ENCODE assay signal across 1 cellular context in genomic region chr3:129278970-129279906, GRCh38.
TF ChIP-seq lines count a peak whose summit lies in the region.

No MANE protein-coding gene starts in this region.

TF ChIP-seq in HEK293, 187 proteins besides CTCF, POLR2A, EP300 and RAD21 (continued from another document and continues in another):
- TF ChIP-seq, protein P1, sequence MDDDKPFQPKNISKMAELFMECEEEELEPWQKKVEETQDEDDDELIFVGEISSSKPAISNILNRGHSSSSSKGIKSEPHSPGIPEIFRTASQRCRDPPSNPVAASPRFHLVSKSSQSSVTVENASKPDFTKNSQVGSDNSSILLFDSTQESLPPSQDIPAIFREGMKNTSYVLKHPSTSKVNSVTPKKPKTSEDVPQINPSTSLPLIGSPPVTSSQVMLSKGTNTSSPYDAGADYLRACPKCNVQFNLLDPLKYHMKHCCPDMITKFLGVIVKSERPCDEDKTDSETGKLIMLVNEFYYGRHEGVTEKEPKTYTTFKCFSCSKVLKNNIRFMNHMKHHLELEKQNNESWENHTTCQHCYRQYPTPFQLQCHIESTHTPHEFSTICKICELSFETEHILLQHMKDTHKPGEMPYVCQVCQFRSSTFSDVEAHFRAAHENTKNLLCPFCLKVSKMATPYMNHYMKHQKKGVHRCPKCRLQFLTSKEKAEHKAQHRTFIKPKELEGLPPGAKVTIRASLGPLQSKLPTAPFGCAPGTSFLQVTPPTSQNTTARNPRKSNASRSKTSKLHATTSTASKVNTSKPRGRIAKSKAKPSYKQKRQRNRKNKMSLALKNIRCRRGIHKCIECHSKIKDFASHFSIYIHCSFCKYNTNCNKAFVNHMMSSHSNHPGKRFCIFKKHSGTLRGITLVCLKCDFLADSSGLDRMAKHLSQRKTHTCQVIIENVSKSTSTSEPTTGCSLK (tag by site-specific recombination; IDR thresholded peaks at IDR 0.05): no peak
- TF ChIP-seq PRDM10 (tag by site-specific recombination; IDR thresholded peaks at IDR 0.05) (peak; percentile 8; the same call in 1 of the 2 replicates), ZNF585B (tag by site-specific recombination; IDR thresholded peaks at IDR 0.05) (no peak), KLF7 (tag by site-specific recombination; IDR thresholded peaks at IDR 0.05; ENCODE audit: borderline replicate concordance) (no peak), ZNF555 (tag by site-specific recombination; conservative IDR thresholded peaks at IDR 0.05) (no peak), ZIC2 (tag by site-specific recombination; IDR thresholded peaks at IDR 0.05) (no peak), GLI4 (tag by site-specific recombination; IDR thresholded peaks at IDR 0.05) (no peak), KLF1 (tag by site-specific recombination; IDR thresholded peaks at IDR 0.05) (no peak), ZNF133 (tag by site-specific recombination; IDR thresholded peaks at IDR 0.05) (no peak), KLF16 (tag by site-specific recombination; IDR thresholded peaks at IDR 0.05) (no peak), ZNF785 (tag by site-specific recombination; IDR thresholded peaks at IDR 0.05) (no peak), ZBTB48 (tag by site-specific recombination; IDR thresholded peaks at IDR 0.05) (no peak; the same call in 1 of the 2 replicates), ZNF121 (tag by site-specific recombination; IDR thresholded peaks at IDR 0.05) (no peak), ZNF704 (tag by site-specific recombination; IDR thresholded peaks at IDR 0.05) (no peak), ZNF639 (tag by site-specific recombination; IDR thresholded peaks at IDR 0.05) (no peak), ZNF114 (tag by site-specific recombination; IDR thresholded peaks at IDR 0.05) (no peak), ZNF239 (tag by site-specific recombination; IDR thresholded peaks at IDR 0.05) (no peak), ZFP3 (tag by site-specific recombination; IDR thresholded peaks at IDR 0.05; ENCODE audit: low read depth) (no peak), ZNF146 (tag by site-specific recombination; IDR thresholded peaks at IDR 0.05) (no peak), ZNF16 (tag by site-specific recombination; IDR thresholded peaks at IDR 0.05; ENCODE audit: low read depth) (no peak), ZFHX2 (tag by site-specific recombination; conservative IDR thresholded peaks at IDR 0.05) (peak; percentile 41), ZNF341 (tag by site-specific recombination; IDR thresholded peaks at IDR 0.05; ENCODE audit: low read depth) (peak; percentile 90), ZNF169 (tag by site-specific recombination; IDR thresholded peaks at IDR 0.05) (no peak), ZNF677 (tag by site-specific recombination; IDR thresholded peaks at IDR 0.05) (peak; percentile 86), HIC1 (tag by site-specific recombination; IDR thresholded peaks at IDR 0.05) (0 out of 2 replicates have a peak, but pooled peaks have one; percentile 17), ZNF580 (tag by site-specific recombination; IDR thresholded peaks at IDR 0.05) (no peak)
- TF ChIP-seq, protein P2, sequence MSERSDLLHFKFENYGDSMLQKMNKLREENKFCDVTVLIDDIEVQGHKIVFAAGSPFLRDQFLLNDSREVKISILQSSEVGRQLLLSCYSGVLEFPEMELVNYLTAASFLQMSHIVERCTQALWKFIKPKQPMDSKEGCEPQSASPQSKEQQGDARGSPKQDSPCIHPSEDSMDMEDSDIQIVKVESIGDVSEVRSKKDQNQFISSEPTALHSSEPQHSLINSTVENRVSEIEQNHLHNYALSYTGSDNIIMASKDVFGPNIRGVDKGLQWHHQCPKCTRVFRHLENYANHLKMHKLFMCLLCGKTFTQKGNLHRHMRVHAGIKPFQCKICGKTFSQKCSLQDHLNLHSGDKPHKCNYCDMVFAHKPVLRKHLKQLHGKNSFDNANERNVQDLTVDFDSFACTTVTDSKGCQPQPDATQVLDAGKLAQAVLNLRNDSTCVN (tag by site-specific recombination; optimal IDR thresholded peaks at IDR 0.05): peak; percentile 34
- TF ChIP-seq, protein P3, sequence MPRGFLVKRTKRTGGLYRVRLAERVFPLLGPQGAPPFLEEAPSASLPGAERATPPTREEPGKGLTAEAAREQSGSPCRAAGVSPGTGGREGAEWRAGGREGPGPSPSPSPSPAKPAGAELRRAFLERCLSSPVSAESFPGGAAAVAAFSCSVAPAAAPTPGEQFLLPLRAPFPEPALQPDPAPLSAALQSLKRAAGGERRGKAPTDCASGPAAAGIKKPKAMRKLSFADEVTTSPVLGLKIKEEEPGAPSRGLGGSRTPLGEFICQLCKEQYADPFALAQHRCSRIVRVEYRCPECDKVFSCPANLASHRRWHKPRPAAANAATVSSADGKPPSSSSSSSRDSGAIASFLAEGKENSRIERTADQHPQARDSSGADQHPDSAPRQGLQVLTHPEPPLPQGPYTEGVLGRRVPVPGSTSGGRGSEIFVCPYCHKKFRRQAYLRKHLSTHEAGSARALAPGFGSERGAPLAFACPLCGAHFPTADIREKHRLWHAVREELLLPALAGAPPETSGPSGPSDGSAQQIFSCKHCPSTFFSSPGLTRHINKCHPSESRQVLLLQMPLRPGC (tag by site-specific recombination; IDR thresholded peaks at IDR 0.05): no peak
- TF ChIP-seq, protein P4, sequence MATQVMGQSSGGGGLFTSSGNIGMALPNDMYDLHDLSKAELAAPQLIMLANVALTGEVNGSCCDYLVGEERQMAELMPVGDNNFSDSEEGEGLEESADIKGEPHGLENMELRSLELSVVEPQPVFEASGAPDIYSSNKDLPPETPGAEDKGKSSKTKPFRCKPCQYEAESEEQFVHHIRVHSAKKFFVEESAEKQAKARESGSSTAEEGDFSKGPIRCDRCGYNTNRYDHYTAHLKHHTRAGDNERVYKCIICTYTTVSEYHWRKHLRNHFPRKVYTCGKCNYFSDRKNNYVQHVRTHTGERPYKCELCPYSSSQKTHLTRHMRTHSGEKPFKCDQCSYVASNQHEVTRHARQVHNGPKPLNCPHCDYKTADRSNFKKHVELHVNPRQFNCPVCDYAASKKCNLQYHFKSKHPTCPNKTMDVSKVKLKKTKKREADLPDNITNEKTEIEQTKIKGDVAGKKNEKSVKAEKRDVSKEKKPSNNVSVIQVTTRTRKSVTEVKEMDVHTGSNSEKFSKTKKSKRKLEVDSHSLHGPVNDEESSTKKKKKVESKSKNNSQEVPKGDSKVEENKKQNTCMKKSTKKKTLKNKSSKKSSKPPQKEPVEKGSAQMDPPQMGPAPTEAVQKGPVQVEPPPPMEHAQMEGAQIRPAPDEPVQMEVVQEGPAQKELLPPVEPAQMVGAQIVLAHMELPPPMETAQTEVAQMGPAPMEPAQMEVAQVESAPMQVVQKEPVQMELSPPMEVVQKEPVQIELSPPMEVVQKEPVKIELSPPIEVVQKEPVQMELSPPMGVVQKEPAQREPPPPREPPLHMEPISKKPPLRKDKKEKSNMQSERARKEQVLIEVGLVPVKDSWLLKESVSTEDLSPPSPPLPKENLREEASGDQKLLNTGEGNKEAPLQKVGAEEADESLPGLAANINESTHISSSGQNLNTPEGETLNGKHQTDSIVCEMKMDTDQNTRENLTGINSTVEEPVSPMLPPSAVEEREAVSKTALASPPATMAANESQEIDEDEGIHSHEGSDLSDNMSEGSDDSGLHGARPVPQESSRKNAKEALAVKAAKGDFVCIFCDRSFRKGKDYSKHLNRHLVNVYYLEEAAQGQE (tag by site-specific recombination; IDR thresholded peaks at IDR 0.05): no peak
- TF ChIP-seq, protein P5, sequence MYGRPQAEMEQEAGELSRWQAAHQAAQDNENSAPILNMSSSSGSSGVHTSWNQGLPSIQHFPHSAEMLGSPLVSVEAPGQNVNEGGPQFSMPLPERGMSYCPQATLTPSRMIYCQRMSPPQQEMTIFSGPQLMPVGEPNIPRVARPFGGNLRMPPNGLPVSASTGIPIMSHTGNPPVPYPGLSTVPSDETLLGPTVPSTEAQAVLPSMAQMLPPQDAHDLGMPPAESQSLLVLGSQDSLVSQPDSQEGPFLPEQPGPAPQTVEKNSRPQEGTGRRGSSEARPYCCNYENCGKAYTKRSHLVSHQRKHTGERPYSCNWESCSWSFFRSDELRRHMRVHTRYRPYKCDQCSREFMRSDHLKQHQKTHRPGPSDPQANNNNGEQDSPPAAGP (tag by site-specific recombination; IDR thresholded peaks at IDR 0.05): no peak
- TF ChIP-seq, protein P6, sequence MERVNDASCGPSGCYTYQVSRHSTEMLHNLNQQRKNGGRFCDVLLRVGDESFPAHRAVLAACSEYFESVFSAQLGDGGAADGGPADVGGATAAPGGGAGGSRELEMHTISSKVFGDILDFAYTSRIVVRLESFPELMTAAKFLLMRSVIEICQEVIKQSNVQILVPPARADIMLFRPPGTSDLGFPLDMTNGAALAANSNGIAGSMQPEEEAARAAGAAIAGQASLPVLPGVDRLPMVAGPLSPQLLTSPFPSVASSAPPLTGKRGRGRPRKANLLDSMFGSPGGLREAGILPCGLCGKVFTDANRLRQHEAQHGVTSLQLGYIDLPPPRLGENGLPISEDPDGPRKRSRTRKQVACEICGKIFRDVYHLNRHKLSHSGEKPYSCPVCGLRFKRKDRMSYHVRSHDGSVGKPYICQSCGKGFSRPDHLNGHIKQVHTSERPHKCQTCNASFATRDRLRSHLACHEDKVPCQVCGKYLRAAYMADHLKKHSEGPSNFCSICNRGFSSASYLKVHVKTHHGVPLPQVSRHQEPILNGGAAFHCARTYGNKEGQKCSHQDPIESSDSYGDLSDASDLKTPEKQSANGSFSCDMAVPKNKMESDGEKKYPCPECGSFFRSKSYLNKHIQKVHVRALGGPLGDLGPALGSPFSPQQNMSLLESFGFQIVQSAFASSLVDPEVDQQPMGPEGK (tag by site-specific recombination; IDR thresholded peaks at IDR 0.05): 0 out of 2 replicates have a peak, but pooled peaks have one; percentile 8
